In the genomic region with DNA sequence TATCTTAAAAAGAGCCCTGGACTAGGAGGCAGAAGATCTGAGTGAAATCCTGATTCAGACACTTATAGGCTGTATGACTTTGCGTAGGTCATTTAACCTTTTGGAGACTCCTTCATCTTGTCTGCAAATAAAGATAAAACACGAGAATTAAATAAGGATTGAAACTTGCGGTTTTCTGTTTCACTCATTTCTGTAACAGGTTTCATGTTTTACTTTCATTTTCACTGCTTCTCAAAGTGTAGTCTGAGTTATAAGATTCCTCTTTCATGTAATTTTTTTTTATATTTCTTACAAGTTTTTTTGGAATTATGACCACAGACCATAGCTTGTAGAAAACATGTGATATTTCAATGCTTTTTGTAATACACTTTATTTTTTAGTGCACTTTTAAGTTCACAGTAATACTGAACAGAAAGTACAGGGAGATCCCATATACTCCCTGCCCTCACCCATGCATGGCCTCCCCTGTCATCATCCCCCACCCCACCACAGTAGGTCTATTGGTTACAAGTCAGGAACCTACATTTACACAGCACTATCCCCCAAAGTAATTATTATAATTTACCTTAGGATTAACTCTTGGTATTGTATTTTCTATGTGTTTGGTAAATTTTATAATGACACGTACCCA, we compare ENCODE assay signal across 8 cellular contexts.
DNase-seq lines count a peak whose midpoint lies in the region; ATAC-seq and TF ChIP-seq lines count a peak whose summit lies in the region.

No MANE protein-coding gene starts in this region.

- peaks cover 47% of the 10 kb centered on the region for H3K4me1 Mint-ChIP-seq in activated naive CD4-positive, alpha-beta T cell treated with anti-CD3 and anti-CD28 coated beads, Interleukin-2, amount 10 ng/mL, durations not matched to agents 7 days and 5 days

- H3K36me3 ChIP-seq in mucosa of stomach (ENCODE audit: control insufficient read depth, insufficient read depth, low read length), result no peaks in the 10 kb centered on the region

- no peak overlapping the region for H3K4me3 ChIP-seq in GM12864 (ENCODE audit: low read depth, low read length)
- peak overlapping the region; percentile 1 for H3K4me3 ChIP-seq in mucosa of stomach (ENCODE audit: low read length)

- H3K36me3 Mint-ChIP-seq in activated naive CD4-positive, alpha-beta T cell treated with anti-CD3 and anti-CD28 coated beads, Interleukin-2, amount 10 ng/mL, durations not matched to agents 7 days and 5 days, result no peaks in the 10 kb centered on the region

- TF ChIP-seq CTCF in GM12864 (IDR thresholded peaks at IDR 0.05; ENCODE audit: low read depth, low read length, missing control alignments), result no peak

- H3K9me3 Mint-ChIP-seq in activated naive CD4-positive, alpha-beta T cell treated with anti-CD3 and anti-CD28 coated beads, Interleukin-2, amount 10 ng/mL, durations not matched to agents 7 days and 5 days, result no peaks in the 10 kb centered on the region

- H3K4me1 ChIP-seq in mucosa of stomach (ENCODE audit: control insufficient read depth, insufficient read depth, low read length), result peaks cover 17% of the 10 kb centered on the region

- H3K9me3 ChIP-seq in mucosa of stomach (ENCODE audit: control insufficient read depth, low read length), result no peaks in the 10 kb centered on the region

- H3K27ac Mint-ChIP-seq in activated naive CD4-positive, alpha-beta T cell treated with anti-CD3 and anti-CD28 coated beads, Interleukin-2, amount 10 ng/mL, durations not matched to agents 7 days and 5 days, result peak overlapping the region; percentile 81

- CTCF ChIA-PET in activated naive CD4-positive, alpha-beta T cell treated with anti-CD3 and anti-CD28 coated beads, Interleukin-2, amount 10 ng/mL, durations not matched to agents 7 days and 5 days (lab: Charles Lee), result no interaction called here

- H3K9ac ChIP-seq in mucosa of stomach (ENCODE audit: low read length), result peak overlapping the region; percentile 30

- peak overlapping the region; percentile 11 for H3K4me3 Mint-ChIP-seq in activated naive CD4-positive, alpha-beta T cell treated with anti-CD3 and anti-CD28 coated beads, Interleukin-2, amount 10 ng/mL, durations not matched to agents 7 days and 5 days

- no peaks in the 10 kb centered on the region for H3K27me3 Mint-ChIP-seq in activated naive CD4-positive, alpha-beta T cell treated with anti-CD3 and anti-CD28 coated beads, Interleukin-2, amount 10 ng/mL, durations not matched to agents 7 days and 5 days

- peak; percentile 93 for ATAC-seq in GM21381 (IDR thresholded peaks at IDR 0.05; ENCODE audit: unreplicated experiment)

- DNase-seq in GM12864 (ENCODE audit: low read depth) (peak; percentile 45), HT1080 (ENCODE audit: low read depth) (peak; percentile 51), midbrain (lab: John Stamatoyannopoulos, UW) (no peak), NCI-H526 (lab: John Stamatoyannopoulos, UW) (no peak), DMS153 treated with DMSO at 0.1 percent for 48 hours (lab: John Stamatoyannopoulos, UW; ENCODE audit: unreplicated experiment) (no peak)
- DNase-seq in activated naive CD4-positive, alpha-beta T cell treated with anti-CD3 and anti-CD28 coated beads, Interleukin-2, amount 10 ng/mL, durations not matched to agents 7 days and 5 days, result peak; percentile 57

- H3K27me3 ChIP-seq in mucosa of stomach (ENCODE audit: control insufficient read depth, insufficient read depth, low read length), result no peaks in the 10 kb centered on the region

Comparison
In these comparisons a context has a peak if more than half of its experiments do, and no peak if none do; other contexts are left out.
1. DNase-seq: peak in GM12864 (single experiment), HT1080 (single experiment) and activated naive CD4-positive, alpha-beta T cell treated with anti-CD3 and anti-CD28 coated beads, Interleukin-2, amount 10 ng/mL, durations not matched to agents 7 days and 5 days (single experiment); none in midbrain (single experiment), NCI-H526 (0 of 2) and DMS153 treated with DMSO at 0.1 percent for 48 hours (single experiment).